1 cellular context compared by ENCODE assay signal in the genomic region with DNA sequence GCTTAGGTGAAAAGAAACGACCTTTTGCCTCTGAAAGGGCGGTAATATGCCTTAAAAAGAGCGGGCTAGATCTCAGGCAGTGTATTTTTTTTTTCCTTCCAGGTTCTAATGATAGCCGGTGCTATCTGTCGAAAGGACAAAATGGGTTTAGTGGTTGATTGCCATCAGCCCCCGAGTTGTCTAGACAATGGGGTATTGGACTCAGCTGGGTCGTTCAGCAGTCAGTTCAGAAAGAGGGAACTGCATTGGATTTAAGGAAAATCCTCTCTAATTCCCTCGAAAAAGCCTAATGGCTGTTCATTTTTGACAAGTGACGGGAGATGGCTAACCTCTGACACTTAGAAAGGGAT.
TF ChIP-seq lines count a peak whose summit lies in the region.

No MANE protein-coding gene starts in this region.

TF ChIP-seq in endothelial cell of umbilical vein, 7 proteins besides CTCF, POLR2A, EP300 and RAD21:
- TF ChIP-seq MYC (IDR thresholded peaks at IDR 0.05; ENCODE audit: low read depth, low read length) (no peak), EZH2 (IDR thresholded peaks at IDR 0.05; ENCODE audit: borderline replicate concordance, low read depth, low read length, severe bottlenecking) (no peak), GATA2 (IDR thresholded peaks at IDR 0.05; ENCODE audit: insufficient read depth, insufficient read length, low read depth, low read length) (no peak)
